Comparison of ENCODE assay signal across 3 cellular contexts in the genomic region with DNA sequence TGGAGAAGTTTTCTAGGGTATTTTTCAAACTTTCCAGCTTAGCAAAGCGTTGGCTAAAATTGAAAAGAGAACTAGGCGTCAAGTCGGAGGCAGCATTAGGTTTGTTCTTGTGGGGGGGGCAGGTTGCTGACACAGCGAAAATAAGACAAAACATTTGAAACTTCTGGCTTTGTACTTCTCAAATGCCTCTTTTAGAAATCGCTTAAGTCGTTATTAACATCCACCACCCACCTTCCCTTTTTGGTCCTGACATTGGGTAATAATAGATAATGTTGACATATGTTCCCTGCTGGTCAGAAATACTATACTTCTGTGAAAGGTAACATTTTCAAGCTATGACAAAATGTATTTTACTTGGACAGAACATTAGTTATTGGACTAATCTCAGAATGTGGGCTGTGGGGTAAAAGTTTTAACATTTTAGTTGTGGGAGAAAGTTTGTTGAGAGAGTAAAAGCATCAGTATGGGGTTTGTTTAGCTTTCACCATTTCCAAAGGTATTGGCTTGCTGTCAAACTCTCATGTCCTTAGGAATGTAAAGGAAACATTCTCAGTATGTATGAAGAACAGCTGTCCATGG.
A peak's percentile ranks its signal among the peaks of the same experiment; 100 is the strongest.
TF ChIP-seq lines count a peak whose summit lies in the region.

No MANE protein-coding gene starts in this region.

TF ChIP-seq in IMR-90, 13 proteins besides CTCF, POLR2A, EP300 and RAD21:
- TF ChIP-seq USF2 (IDR thresholded peaks at IDR 0.05; ENCODE audit: low read depth, low read length) (no peak), MAFK (IDR thresholded peaks at IDR 0.05; ENCODE audit: low read depth, low read length) (peak; percentile 96)

TF ChIP-seq in K562, 482 proteins besides CTCF, POLR2A, EP300 and RAD21 (continues in another document):
- TF ChIP-seq ILK (tag; IDR thresholded peaks at IDR 0.05; ENCODE audit: borderline replicate concordance, low read depth) = no peak
- TF ChIP-seq ETS2 (tag; IDR thresholded peaks at IDR 0.05; ENCODE audit: borderline replicate concordance, poor library complexity, severe bottlenecking) = no peak
- no peak for TF ChIP-seq YBX1 (IDR thresholded peaks at IDR 0.05)
- TF ChIP-seq SRSF9 (IDR thresholded peaks at IDR 0.05; ENCODE audit: borderline replicate concordance, low read depth, low read length) = no peak
- no peak for TF ChIP-seq E2F6 (IDR thresholded peaks at IDR 0.05; ENCODE audit: borderline replicate concordance in 1 of 2, extremely low read depth in 1 of 2, insufficient read depth in 1 of 2, insufficient read length in 1 of 2, low read depth in 1 of 2, low read length in 1 of 2, poor library complexity in 1 of 2, severe bottlenecking in 1 of 2)
- TF ChIP-seq, protein P1, sequence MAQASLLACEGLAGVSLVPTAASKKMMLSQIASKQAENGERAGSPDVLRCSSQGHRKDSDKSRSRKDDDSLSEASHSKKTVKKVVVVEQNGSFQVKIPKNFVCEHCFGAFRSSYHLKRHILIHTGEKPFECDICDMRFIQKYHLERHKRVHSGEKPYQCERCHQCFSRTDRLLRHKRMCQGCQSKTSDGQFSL (CRISPR knock-in tag; IDR thresholded peaks at IDR 0.05) = 0 out of 2 replicates have a peak, but pooled peaks have one; percentile 20
- TF ChIP-seq, protein P1 (tag; IDR thresholded peaks at IDR 0.05) = 0 out of 4 replicates have a peak, but pooled peaks of 1 of the 2 experiments have one; percentile 43
- TF ChIP-seq THRA (IDR thresholded peaks at IDR 0.05) = no peak
- TF ChIP-seq NFE2 (IDR thresholded peaks at IDR 0.05; ENCODE audit: low read depth) = peak; percentile 49; the same call in 1 of the 2 replicates
- TF ChIP-seq SMARCC2 (IDR thresholded peaks at IDR 0.05; ENCODE audit: low read depth) = no peak
- TF ChIP-seq GTF2A2 (tag; IDR thresholded peaks at IDR 0.05) = no peak
- TF ChIP-seq RBM39 (optimal IDR thresholded peaks at IDR 0.05; ENCODE audit: low read depth, low read length) = no peak

TF ChIP-seq in HepG2, 621 proteins besides CTCF, POLR2A, EP300 and RAD21:
- TF ChIP-seq MAFF (IDR thresholded peaks at IDR 0.05; ENCODE audit: low read depth, low read length) (peak; percentile 89), HOMEZ (CRISPR knock-in tag; IDR thresholded peaks at IDR 0.05; ENCODE audit: low read depth) (no peak), MAFK (conservative IDR thresholded peaks at IDR 0.05 in 1 of 2, IDR thresholded peaks at IDR 0.05 in 1 of 2; ENCODE audit: low read length in 2 of 2) (peak; percentile 88 to 95)
